Comparison of ENCODE assay signal across 8 cellular contexts in genomic region chr21:6499128-6499823, GRCh38.
DNase-seq lines count a peak whose midpoint lies in the region; ATAC-seq and TF ChIP-seq lines count a peak whose summit lies in the region.
"Not testable (repeated sequence)": the region's sequence is repeated elsewhere in the genome, so short reads cannot be mapped to it uniquely, and the experiment has no call there.

No MANE protein-coding gene starts in this region.

- not testable (repeated sequence) for H3K9me3 ChIP-seq in DND-41 (ENCODE audit: insufficient read depth, low read length, severe bottlenecking); effector memory CD4-positive, alpha-beta T cell (ENCODE audit: control insufficient read depth, low read length); naive thymus-derived CD4-positive, alpha-beta T cell (ENCODE audit: control insufficient read depth in 2 of 3, low read length in 3 of 3)

- H3K4me3 Mint-ChIP-seq in naive thymus-derived CD4-positive, alpha-beta T cell, result peak overlapping the region in 1 of 10 donors; percentile 23
- not testable (repeated sequence) for H3K4me3 Mint-ChIP-seq in stimulated activated naive B cell treated with anti-CD40 and anti-IgM and Interleukin-4, amounts not matched to agents 10 μg/mL and 1 μg/mL and 100 μg/mL, for 72 hours

- intact Hi-C loops in naive thymus-derived CD4-positive, alpha-beta T cell (cut with micrococcal nuclease), result not testable (repeated sequence)

- not testable (repeated sequence) for H3K36me3 Mint-ChIP-seq in naive thymus-derived CD4-positive, alpha-beta T cell; stimulated activated naive B cell treated with anti-CD40 and anti-IgM and Interleukin-4, amounts not matched to agents 10 μg/mL and 1 μg/mL and 100 μg/mL, for 72 hours

- H3K9me3 Mint-ChIP-seq in naive thymus-derived CD4-positive, alpha-beta T cell; stimulated activated naive B cell treated with anti-CD40 and anti-IgM and Interleukin-4, amounts not matched to agents 10 μg/mL and 1 μg/mL and 100 μg/mL, for 72 hours: not testable (repeated sequence)

- CTCF ChIA-PET in naive thymus-derived CD4-positive, alpha-beta T cell (lab: Charles Lee), result not testable (repeated sequence)

- not testable (repeated sequence) for H3K27ac ChIP-seq in DND-41 (ENCODE audit: low read length); effector memory CD4-positive, alpha-beta T cell (ENCODE audit: insufficient read depth, low read length, poor library complexity, severe bottlenecking); naive thymus-derived CD4-positive, alpha-beta T cell (ENCODE audit: low read depth, low read length)

- not testable (repeated sequence) for H3K4me1 Mint-ChIP-seq in naive thymus-derived CD4-positive, alpha-beta T cell; stimulated activated naive B cell treated with anti-CD40 and anti-IgM and Interleukin-4, amounts not matched to agents 10 μg/mL and 1 μg/mL and 100 μg/mL, for 72 hours

- not testable (repeated sequence) for H3K4me1 ChIP-seq in DND-41 (ENCODE audit: insufficient read depth, low read length); effector memory CD4-positive, alpha-beta T cell (ENCODE audit: control insufficient read depth, insufficient read depth, low read length, poor library complexity, severe bottlenecking); naive thymus-derived CD4-positive, alpha-beta T cell (ENCODE audit: control insufficient read depth in 2 of 2, insufficient read depth in 2 of 2, low read length in 2 of 2)

- peak overlapping the region; percentile 55; the same call in 1 of the 2 replicates for H3K9ac ChIP-seq in DND-41 (ENCODE audit: low read depth, low read length)

- not testable (repeated sequence) for TF ChIP-seq CTCF in DND-41 (IDR thresholded peaks at IDR 0.05; ENCODE audit: borderline replicate concordance, extremely low read depth, low read length, poor library complexity, severe bottlenecking)

- POLR2A ChIA-PET in naive thymus-derived CD4-positive, alpha-beta T cell (lab: Charles Lee), result not testable (repeated sequence)

- H2AFZ ChIP-seq in DND-41 (ENCODE audit: low read depth, low read length), result not testable (repeated sequence)

- not testable (repeated sequence) for H3K4me2 ChIP-seq in DND-41 (ENCODE audit: insufficient read depth, low read length)

- peak; percentile 77 for DNase-seq in DND-41
- peak; percentile 24 for DNase-seq in activated CD8-positive, alpha-beta memory T cell treated with anti-CD3 and anti-CD28 coated beads, Interleukin-2, amount 50 U/mL, for 1 hour (ENCODE audit: extremely low read depth)
- DNase-seq in effector memory CD4-positive, alpha-beta T cell, result peak in 2 of 3 donors; percentile 46 to 56
- DNase-seq in naive thymus-derived CD4-positive, alpha-beta T cell, result peak in 7 of 9 donors; percentile 62 to 80 (median 69)
- DNase-seq in stimulated activated naive B cell treated with anti-CD40 and anti-IgM and Interleukin-4, amounts not matched to agents 10 μg/mL and 1 μg/mL and 100 μg/mL, for 72 hours, result peak; percentile 54

- H3K27me3 ChIP-seq in DND-41 (ENCODE audit: insufficient read depth, low read length, poor library complexity); effector memory CD4-positive, alpha-beta T cell (replicated peaks; ENCODE audit: control insufficient read depth, insufficient read depth, low read length, poor library complexity, severe bottlenecking); naive thymus-derived CD4-positive, alpha-beta T cell (ENCODE audit: control insufficient read depth in 2 of 2, insufficient read depth in 2 of 2, low read length in 2 of 2): not testable (repeated sequence)

- not testable (repeated sequence) for H4K20me1 ChIP-seq in DND-41 (ENCODE audit: insufficient read depth, low read length)

- H3K27ac Mint-ChIP-seq in naive thymus-derived CD4-positive, alpha-beta T cell; stimulated activated naive B cell treated with anti-CD40 and anti-IgM and Interleukin-4, amounts not matched to agents 10 μg/mL and 1 μg/mL and 100 μg/mL, for 72 hours: not testable (repeated sequence)

- ATAC-seq in DND-41 (ENCODE audit: insufficient read depth, low read depth) (peak; percentile 81), GM21360 (IDR thresholded peaks at IDR 0.05; ENCODE audit: unreplicated experiment) (peak; percentile 51), HG02870 (IDR thresholded peaks at IDR 0.05; ENCODE audit: unreplicated experiment) (peak; percentile 56), HG03571 (IDR thresholded peaks at IDR 0.05; ENCODE audit: unreplicated experiment) (peak; percentile 63)
- ATAC-seq in naive thymus-derived CD4-positive, alpha-beta T cell, result peak; percentile 96
- ATAC-seq in stimulated activated naive B cell treated with anti-CD40 and anti-IgM and Interleukin-4, amounts not matched to agents 10 μg/mL and 1 μg/mL and 100 μg/mL, for 72 hours (replicated peaks), result peak; percentile 79 to 80

- not testable (repeated sequence) for H3K79me2 ChIP-seq in DND-41 (ENCODE audit: insufficient read depth, low read length)

- H3K4me3 ChIP-seq in DND-41 (ENCODE audit: low read depth in 1 of 2, low read length in 2 of 2); effector memory CD4-positive, alpha-beta T cell (ENCODE audit: insufficient read depth, low read depth, low read length, poor library complexity, severe bottlenecking); naive thymus-derived CD4-positive, alpha-beta T cell (ENCODE audit: low read length): not testable (repeated sequence)

- H3K36me3 ChIP-seq in DND-41 (ENCODE audit: insufficient read depth, low read length); effector memory CD4-positive, alpha-beta T cell (ENCODE audit: control insufficient read depth, insufficient read depth, low read length); naive thymus-derived CD4-positive, alpha-beta T cell (ENCODE audit: control insufficient read depth in 2 of 3, insufficient read depth in 3 of 3, low read length in 3 of 3): not testable (repeated sequence)

- not testable (repeated sequence) for H3K27me3 Mint-ChIP-seq in naive thymus-derived CD4-positive, alpha-beta T cell; stimulated activated naive B cell treated with anti-CD40 and anti-IgM and Interleukin-4, amounts not matched to agents 10 μg/mL and 1 μg/mL and 100 μg/mL, for 72 hours

Comparison
In these comparisons a context has a peak if more than half of its experiments do, and no peak if none do; other contexts are left out.
1. DNase-seq: peak in every context shown above with its lines; median percentile 77 in DND-41; 69 in naive thymus-derived CD4-positive, alpha-beta T cell; 54 in stimulated activated naive B cell treated with anti-CD40 and anti-IgM and Interleukin-4, amounts not matched to agents 10 μg/mL and 1 μg/mL and 100 μg/mL, for 72 hours; 51 in effector memory CD4-positive, alpha-beta T cell; 24 in activated CD8-positive, alpha-beta memory T cell treated with anti-CD3 and anti-CD28 coated beads, Interleukin-2, amount 50 U/mL, for 1 hour.